19 cellular contexts compared by ENCODE assay signal in the genomic region with DNA sequence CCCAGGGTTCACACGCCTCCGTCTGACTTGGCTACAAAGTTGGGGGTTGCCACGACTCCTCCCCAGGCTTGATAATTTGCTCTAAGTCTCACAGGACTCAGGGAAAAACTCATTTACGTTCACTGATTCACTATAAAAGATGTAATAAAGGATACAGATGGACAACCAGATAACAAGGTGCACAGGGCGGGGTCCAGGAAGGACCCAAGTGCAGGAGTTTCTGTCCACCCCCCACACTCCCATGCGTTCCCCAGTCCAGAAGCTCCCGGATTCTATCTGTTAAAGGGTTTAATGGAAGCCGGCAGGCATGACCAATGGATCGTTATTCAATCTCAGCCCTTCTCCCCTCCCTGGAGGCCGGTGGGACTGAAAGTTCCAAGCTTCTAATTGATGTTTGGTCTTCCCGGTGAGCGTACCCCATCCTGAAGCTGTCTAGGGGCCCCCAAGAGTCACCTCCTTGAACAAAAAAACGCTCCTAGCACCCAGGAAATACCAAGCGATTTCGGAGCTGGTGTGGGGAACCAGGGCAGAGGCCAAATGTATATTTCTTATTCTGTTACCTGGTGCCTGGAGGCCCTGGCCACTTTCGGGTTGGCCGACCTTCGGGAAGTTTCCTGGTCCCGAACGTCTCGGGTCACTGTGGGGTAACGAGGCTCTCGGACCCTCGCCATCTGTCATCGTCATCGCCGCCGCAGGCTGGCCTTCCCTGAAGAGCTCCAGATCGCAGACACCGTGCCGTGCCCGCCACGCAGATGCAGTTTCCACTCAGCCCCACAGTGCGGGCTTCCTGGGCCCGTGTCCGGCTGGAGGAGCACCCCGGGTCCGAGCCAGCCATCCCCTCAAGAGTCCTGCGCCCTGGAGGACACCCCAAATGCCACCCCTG. TPM values are rescaled to one million over a fixed set of nuclear protein-coding genes. Genes with fewer than 3 reads are reported as not detected.
DNase-seq lines count a peak whose midpoint lies in the region; ATAC-seq and TF ChIP-seq lines count a peak whose summit lies in the region.
"Had no signal": no experiment of that assay in that cellular context is flagged by ENCODE, and none has a peak within 500 bp of the region (broad histone marks: within the 10 kb centered on the region; RNA-seq: fewer than 3 reads in every experiment).

No MANE protein-coding gene starts in this region.

- peaks cover 3% of the 10 kb centered on the region for H3K27me3 Mint-ChIP-seq in Caco-2 (ENCODE audit: insufficient read depth, unreplicated experiment)

- intact Hi-C loops in Caco-2 (cut with micrococcal nuclease; ENCODE audit: unreplicated experiment), result no loop called here
- intact Hi-C loops in left cardiac atrium (cut with DNase I), result no loop called here
- intact Hi-C loops in sciatic nerve (cut with DNase I), result no loop called here

- ATAC-seq in left cardiac atrium, result no peak
- no peak for ATAC-seq in sciatic nerve
- ATAC-seq: psoas muscle had no signal

- H3K4me3 Mint-ChIP-seq in Caco-2 (ENCODE audit: unreplicated experiment), result no peak overlapping the region

- BruUV-seq in Caco-2 (replicated peaks; lab: Mats Ljungman, UMichigan), result no TSS peak

- TF ChIP-seq CTCF in Caco-2 (IDR thresholded peaks at IDR 0.05; ENCODE audit: insufficient read depth in 1 of 2, low read depth in 1 of 2, low read length in 1 of 2, severe bottlenecking in 1 of 2, unreplicated experiment in 1 of 2), result no peak
- no peak for TF ChIP-seq CTCF in VCaP (conservative IDR thresholded peaks at IDR 0.05)

- peak overlapping the region; percentile 31 for H3K27ac Mint-ChIP-seq in Caco-2 (ENCODE audit: unreplicated experiment)
- H3K27ac Mint-ChIP-seq: activated T-helper 2 cell treated with anti-CD3 and anti-CD28 coated beads, Interferon-gamma antibody, Interleukin-2, Interleukin-4, amounts not matched to agents 10 μg/mL and 5 μg/mL and 100 μg/mL, durations not matched to agents 14 hours and 24 hours and 36 hours had no signal

- H3K4me1 Mint-ChIP-seq in Caco-2 (ENCODE audit: low read depth, unreplicated experiment), result no peaks in the 10 kb centered on the region

- DNase-seq in Caco-2 (peak in 1 of 2 experiments; percentile 14), left cardiac atrium (peak; percentile 19), sciatic nerve (ENCODE audit: low spot score) (peak; percentile 57), DMS114 treated with DMSO at 0.1 percent for 48 hours (lab: John Stamatoyannopoulos, UW; ENCODE audit: unreplicated experiment) (no peak), SHP77 treated with DMSO at 0.1 percent for 48 hours (lab: John Stamatoyannopoulos, UW) (no peak), D341Med (ENCODE audit: low spot score) (no peak)
- DNase-seq: DMS79 treated with DMSO at 0.1 percent for 48 hours, islet precursor cell, Karpas-422, NCI-H1417 treated with DMSO at 0.1 percent for 48 hours, NCI-H345, T1000 had no signal

- no peaks in the 10 kb centered on the region for H3K9me3 ChIP-seq in Caco-2
- H3K9me3 ChIP-seq: BLaER1, heart right ventricle, psoas muscle had no signal

- no peaks in the 10 kb centered on the region for H3K36me3 ChIP-seq in Caco-2 (ENCODE audit: control insufficient read depth, insufficient read depth, low read length)
- H3K36me3 ChIP-seq: BLaER1, heart right ventricle, SJCRH30 had no signal

- H3K4me1 ChIP-seq in Caco-2, result peaks cover 6% of the 10 kb centered on the region; the same call in 1 of the 2 replicates
- H3K4me1 ChIP-seq: psoas muscle, SJCRH30 had no signal

- no peaks in the 10 kb centered on the region for H3K36me3 Mint-ChIP-seq in Caco-2 (ENCODE audit: insufficient read depth, unreplicated experiment)

- CTCF ChIA-PET in Caco-2 (lab: Charles Lee), result interaction anchor here (0.5 kb wide), 1 partner anchor 387 kb away, joined by 6 read pairs; no protein-coding TSS in a partner anchor

- H3K4me3 ChIP-seq in Caco-2 (ENCODE audit: low read depth, low read length), result no peak overlapping the region
- H3K4me3 ChIP-seq: BLaER1, dorsolateral prefrontal cortex, heart right ventricle, psoas muscle, SJCRH30 had no signal

- POLR2A ChIA-PET in Caco-2 (lab: Charles Lee), result no interaction called here

- no peaks in the 10 kb centered on the region for H3K9me3 Mint-ChIP-seq in Caco-2 (ENCODE audit: unreplicated experiment)
- H3K9me3 Mint-ChIP-seq: activated T-helper 2 cell treated with anti-CD3 and anti-CD28 coated beads, Interferon-gamma antibody, Interleukin-2, Interleukin-4, amounts not matched to agents 10 μg/mL and 5 μg/mL and 100 μg/mL, durations not matched to agents 14 hours and 24 hours and 36 hours had no signal

- peak overlapping the region; percentile 72; the same call in 1 of the 2 replicates for H3K27ac ChIP-seq in VCaP
- H3K27ac ChIP-seq: BLaER1, dorsolateral prefrontal cortex, heart right ventricle, psoas muscle, SJCRH30 had no signal

- no peaks in the 10 kb centered on the region; the same call in 1 of the 2 replicates for H3K27me3 ChIP-seq in Caco-2 (replicated peaks; ENCODE audit: control insufficient read depth, insufficient read depth, low read length)
- H3K27me3 ChIP-seq: BLaER1, dorsolateral prefrontal cortex, heart right ventricle, SJCRH30 had no signal

RNA-seq across cellular contexts. Expression of a gene that starts 13.5 kb away (rescaled TPM):
- total RNA-seq in Caco-2 (2022) (33.8 and 40.9 TPM in 2 replicates), left cardiac atrium (10 to 100 TPM; 50.4 to 84.4 TPM), sciatic nerve (131 TPM)

Comparison
In these comparisons a context has a peak if more than half of its experiments do, and no peak if none do; other contexts are left out.
1. DNase-seq: peak in left cardiac atrium (single experiment) and sciatic nerve (single experiment); none in DMS114 treated with DMSO at 0.1 percent for 48 hours (single experiment), SHP77 treated with DMSO at 0.1 percent for 48 hours (single experiment) and D341Med (single experiment).